In genomic region chr14:60723218-60724079, GRCh38 we compare ENCODE assay signal across 8 cellular contexts. TPM values are rescaled to one million over a fixed set of nuclear protein-coding genes. Genes with fewer than 3 reads are reported as not detected.
DNase-seq lines count a peak whose midpoint lies in the region; ATAC-seq and TF ChIP-seq lines count a peak whose summit lies in the region.

No MANE protein-coding gene starts in this region.

- no peak overlapping the region for H3K27ac ChIP-seq in OCI-LY1 (ENCODE audit: low read depth, low read length, poor library complexity, severe bottlenecking)

- peak overlapping the region; percentile 63 for H3K4me3 ChIP-seq in OCI-LY1 (ENCODE audit: low read depth, low read length, poor library complexity, severe bottlenecking)

- H3K9ac ChIP-seq in OCI-LY1 (ENCODE audit: low read length): peak overlapping the region; percentile 51; the same call in 1 of the 2 replicates

- peaks cover 7% of the 10 kb centered on the region for H3K4me1 ChIP-seq in OCI-LY1 (ENCODE audit: insufficient read depth, low read length, severe bottlenecking)

- no peak overlapping the region for H3K27ac Mint-ChIP-seq in activated naive CD8-positive, alpha-beta T cell
- peak overlapping the region; percentile 99 for H3K27ac Mint-ChIP-seq in progenitor cell of endocrine pancreas

- H3K4me2 ChIP-seq in OCI-LY1 (ENCODE audit: low read length): peak overlapping the region; percentile 73

- H3K36me3 ChIP-seq in OCI-LY1 (ENCODE audit: insufficient read depth, low read length): no peaks in the 10 kb centered on the region

- no peaks in the 10 kb centered on the region for H3K79me2 ChIP-seq in OCI-LY1 (ENCODE audit: insufficient read depth, low read length)

- no peaks in the 10 kb centered on the region for H3K27me3 ChIP-seq in OCI-LY1 (ENCODE audit: insufficient read depth, low read length)

- H3K9me3 Mint-ChIP-seq in activated naive CD8-positive, alpha-beta T cell (ENCODE audit: low read depth): no peaks in the 10 kb centered on the region
- H3K9me3 Mint-ChIP-seq in progenitor cell of endocrine pancreas (ENCODE audit: low read depth): no peaks in the 10 kb centered on the region

- H2AFZ ChIP-seq in OCI-LY1 (ENCODE audit: low read length): no peak overlapping the region

- no peak for TF ChIP-seq CTCF in OCI-LY1 (IDR thresholded peaks at IDR 0.05; ENCODE audit: low read length)
- TF ChIP-seq CTCF in progenitor cell of endocrine pancreas (IDR thresholded peaks at IDR 0.05; ENCODE audit: unreplicated experiment): no peak

- peak overlapping the region; percentile 89 for H3K4me3 Mint-ChIP-seq in activated naive CD8-positive, alpha-beta T cell
- peak overlapping the region; percentile 96 for H3K4me3 Mint-ChIP-seq in progenitor cell of endocrine pancreas (ENCODE audit: low read depth)

- H3K36me3 Mint-ChIP-seq in activated naive CD8-positive, alpha-beta T cell: peaks cover 3% of the 10 kb centered on the region
- peaks cover 9% of the 10 kb centered on the region for H3K36me3 Mint-ChIP-seq in progenitor cell of endocrine pancreas (ENCODE audit: insufficient read depth)

- no peaks in the 10 kb centered on the region for H3K9me3 ChIP-seq in OCI-LY1 (ENCODE audit: low read length)

- H3K27me3 Mint-ChIP-seq in activated naive CD8-positive, alpha-beta T cell: peaks cover 46% of the 10 kb centered on the region
- H3K27me3 Mint-ChIP-seq in progenitor cell of endocrine pancreas: no peaks in the 10 kb centered on the region

- DNase-seq in NCI-H2107 (lab: John Stamatoyannopoulos, UW): peak; percentile 77
- DNase-seq in NCI-H2107 treated with DMSO at 0.1 percent for 48 hours (lab: John Stamatoyannopoulos, UW; ENCODE audit: unreplicated experiment): no peak
- peak; percentile 51 for DNase-seq in left cardiac atrium
- DNase-seq in progenitor cell of endocrine pancreas (ENCODE audit: low spot score, unreplicated experiment): peak; percentile 42
- DNase-seq in pons (ENCODE audit: low spot score): no peak

- intact Hi-C loops in left cardiac atrium (cut with DNase I): loop anchor here in 1 of 2 donors (10.0 kb wide), 1 partner anchor 261 kb away; the partner anchor contains the start of genes SLC38A6 and TRMT5

- H4K20me1 ChIP-seq in OCI-LY1 (ENCODE audit: insufficient read depth, low read length): no peaks in the 10 kb centered on the region

- no peaks in the 10 kb centered on the region for H3K9me2 ChIP-seq in OCI-LY1 (ENCODE audit: low read depth, low read length)

- ATAC-seq in HG02852 (IDR thresholded peaks at IDR 0.05; ENCODE audit: unreplicated experiment) (peak; percentile 46), left cardiac atrium (peak; percentile 44 to 67)

- H3F3A ChIP-seq in OCI-LY1 (ENCODE audit: insufficient read depth, low read length): no peaks in the 10 kb centered on the region

- peaks cover 18% of the 10 kb centered on the region for H3K4me1 Mint-ChIP-seq in activated naive CD8-positive, alpha-beta T cell (ENCODE audit: low read depth)
- H3K4me1 Mint-ChIP-seq in progenitor cell of endocrine pancreas (ENCODE audit: low read depth): peaks cover 18% of the 10 kb centered on the region

RNA-seq across cellular contexts. Expression of gene SIX4, which starts 0.7 kb away (rescaled TPM):
- total RNA-seq in left cardiac atrium (1 to 10 TPM; 3.3 to 3.8 TPM), progenitor cell of endocrine pancreas (20.4 and 21.7 TPM in 2 replicates)

RNA-seq across cellular contexts. Expression of gene MNAT1, which starts 11.1 kb away (rescaled TPM):
- total RNA-seq in left cardiac atrium (10 to 100 TPM; 25.6 to 27.2 TPM), progenitor cell of endocrine pancreas (51.1 and 54.1 TPM in 2 replicates)

Comparison
In these comparisons a context has a peak if more than half of its experiments do, and no peak if none do; other contexts are left out.
1. DNase-seq: peak in NCI-H2107 (single experiment), left cardiac atrium (single experiment) and progenitor cell of endocrine pancreas (single experiment); none in NCI-H2107 treated with DMSO at 0.1 percent for 48 hours (single experiment) and pons (single experiment).